In the genomic region with DNA sequence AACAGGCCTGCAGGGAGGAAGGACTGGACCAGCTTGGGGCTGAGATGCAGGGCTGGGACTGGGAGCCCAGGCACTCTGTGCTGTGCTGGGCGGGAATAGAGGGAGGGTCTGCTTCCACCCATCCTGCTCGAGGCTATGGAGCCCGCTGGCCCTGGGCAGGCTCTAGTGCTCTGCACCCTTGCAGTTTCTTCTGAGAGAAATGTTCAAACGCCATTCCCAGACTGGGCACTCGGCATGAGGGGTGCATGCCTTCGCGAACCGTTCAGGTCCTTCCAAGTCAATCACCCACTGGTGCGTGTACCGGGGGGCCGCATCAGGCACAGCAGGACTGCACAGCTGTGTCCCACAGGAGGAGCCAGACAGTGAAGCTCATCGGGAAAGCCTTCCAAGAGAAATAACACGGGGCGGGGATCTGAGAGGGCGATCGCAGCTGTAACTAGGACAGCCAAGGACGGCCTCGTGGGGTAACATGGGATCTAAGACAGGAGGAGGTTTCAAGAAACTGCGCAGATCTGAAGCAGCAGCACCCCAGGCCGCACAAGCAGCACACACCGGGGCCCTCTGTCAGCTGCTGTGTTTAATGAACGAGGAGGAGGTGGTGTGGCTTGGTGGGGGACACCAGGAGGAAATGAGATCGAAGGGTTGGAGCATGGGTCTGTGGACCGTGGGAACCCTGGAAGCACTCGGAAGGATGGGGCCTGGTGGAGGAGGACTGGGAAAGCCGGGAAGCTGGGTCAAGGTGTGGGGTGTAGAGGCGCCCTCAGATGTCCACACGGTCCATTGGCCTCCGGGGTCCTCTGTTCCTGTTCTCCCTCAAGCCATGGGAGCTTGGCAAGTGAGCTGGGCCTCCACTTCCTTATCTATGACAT, we compare ENCODE assay signal across 14 cellular contexts. TPM values are rescaled to one million over a fixed set of nuclear protein-coding genes. Genes with fewer than 3 reads are reported as not detected.
DNase-seq lines count a peak whose midpoint lies in the region; ATAC-seq, FAIRE-seq and TF ChIP-seq lines count a peak whose summit lies in the region.
"Had no signal": no experiment of that assay in that cellular context is flagged by ENCODE, and none has a peak within 500 bp of the region (broad histone marks: within the 10 kb centered on the region; RNA-seq: fewer than 3 reads in every experiment).

No MANE protein-coding gene starts in this region.

- in situ Hi-C loops in transverse colon (cut with MboI; ENCODE audit: low pct_ligation_motif_present in 1 of 4, low pct_unique_long_range_greater_than_20kb in 1 of 4, low sequenced_read_pairs in 3 of 4) = no loop called here

- no peaks in the 10 kb centered on the region for H3K27me3 Mint-ChIP-seq in activated naive CD4-positive, alpha-beta T cell treated with anti-CD3 and anti-CD28 coated beads, Interleukin-2, amount 50 U/mL, for 24 hours
- no peaks in the 10 kb centered on the region for H3K27me3 Mint-ChIP-seq in astrocyte (ENCODE audit: low read depth, unreplicated experiment)
- H3K27me3 Mint-ChIP-seq: stimulated activated naive CD8-positive, alpha-beta T cell treated with anti-CD3 and anti-CD28 coated beads, Interleukin-15, Interleukin-2, amounts not matched to agents 100 ng/mL and 50 ng/mL, for 24 hours had no signal

- H3K4me1 Mint-ChIP-seq in activated naive CD4-positive, alpha-beta T cell treated with anti-CD3 and anti-CD28 coated beads, Interleukin-2, amount 50 U/mL, for 24 hours = no peaks in the 10 kb centered on the region
- H3K4me1 Mint-ChIP-seq in astrocyte (ENCODE audit: low read depth, unreplicated experiment) = peaks cover 21% of the 10 kb centered on the region

- TF ChIP-seq EP300 in transverse colon (IDR thresholded peaks at IDR 0.05; ENCODE audit: low read depth) = no peak

- DNase-seq in activated naive CD4-positive, alpha-beta T cell (lab: John Stamatoyannopoulos, UW) = no peak
- DNase-seq in astrocyte (ENCODE audit: low read depth) (no peak), right cardiac atrium (peak; percentile 27 to 69 (median 66)), transverse colon (no peak), occipital lobe (lab: John Stamatoyannopoulos, UW) (no peak)
- DNase-seq: activated naive CD4-positive, alpha-beta T cell treated with Interleukin-2 at 50 U/mL for 16 hours; central memory CD4-positive, alpha-beta T cell; NCI-H82; SIG-M5; T-helper 9 cell had no signal

- no peak overlapping the region for H3K4me2 ChIP-seq in astrocyte (ENCODE audit: low read length)

- ATAC-seq in right cardiac atrium (peak; percentile 4 to 12), HG03175 (IDR thresholded peaks at IDR 0.05; ENCODE audit: unreplicated experiment) (no peak), HG03442 (IDR thresholded peaks at IDR 0.05; ENCODE audit: unreplicated experiment) (no peak)

- no peak for FAIRE-seq in astrocyte (lab: Jason Lieb, UNC)

- H3K9me3 ChIP-seq in astrocyte (ENCODE audit: insufficient read depth, low read depth, low read length) (no peaks in the 10 kb centered on the region), right cardiac atrium (ENCODE audit: control insufficient read depth, low read length) (no peaks in the 10 kb centered on the region), transverse colon (no peaks in the 10 kb centered on the region)

- no peak for TF ChIP-seq CTCF in astrocyte (IDR thresholded peaks at IDR 0.05; ENCODE audit: insufficient read depth, low read depth, low read length)
- TF ChIP-seq CTCF in transverse colon (IDR thresholded peaks at IDR 0.05) = no peak

- H3K27me3 ChIP-seq in astrocyte (ENCODE audit: insufficient read depth, low read length) (no peaks in the 10 kb centered on the region), right cardiac atrium (ENCODE audit: control insufficient read depth, insufficient read depth) (no peaks in the 10 kb centered on the region), transverse colon (no peaks in the 10 kb centered on the region)

- H3K27ac ChIP-seq in astrocyte (ENCODE audit: low read depth, low read length) = peak overlapping the region; percentile 88
- H3K27ac ChIP-seq in right cardiac atrium (ENCODE audit: low read length) = peak overlapping the region; percentile 36
- H3K27ac ChIP-seq in transverse colon = peak overlapping the region in 3 of 4 donors; percentile 7 to 48 (median 11)

- H3K4me1 ChIP-seq in astrocyte (ENCODE audit: insufficient read depth, low read length) (peaks cover 34% of the 10 kb centered on the region), right cardiac atrium (ENCODE audit: control insufficient read depth, insufficient read depth, low read length) (peaks cover 21% of the 10 kb centered on the region), transverse colon (peaks cover 8 to 26% (median 13%) of the 10 kb centered on the region in 4 donors)

- H3K36me3 Mint-ChIP-seq in activated naive CD4-positive, alpha-beta T cell treated with anti-CD3 and anti-CD28 coated beads, Interleukin-2, amount 50 U/mL, for 24 hours = peaks cover 3% of the 10 kb centered on the region
- peaks cover 9% of the 10 kb centered on the region for H3K36me3 Mint-ChIP-seq in astrocyte (ENCODE audit: low read depth, unreplicated experiment)

- H3K9ac ChIP-seq in astrocyte (ENCODE audit: low read length) = peak overlapping the region; percentile 12

- intact Hi-C loops in right cardiac atrium (cut with DNase I) = loop anchor here in 1 of 4 donors (10.0 kb wide), 1 partner anchor 73 kb away; no protein-coding TSS in a partner anchor
- intact Hi-C loops in transverse colon (cut with DNase I; ENCODE audit: low total_unique reads) = no loop called here

- H3K4me3 ChIP-seq in astrocyte (ENCODE audit: insufficient read depth, low read depth, low read length) = no peak overlapping the region
- H3K4me3 ChIP-seq in right cardiac atrium (ENCODE audit: low read length) = no peak overlapping the region
- no peak overlapping the region for H3K4me3 ChIP-seq in transverse colon

- no peak for TF ChIP-seq POLR2A in transverse colon (IDR thresholded peaks at IDR 0.05)

- H2AFZ ChIP-seq in astrocyte (ENCODE audit: low read depth, low read length) = no peak overlapping the region

- no peak overlapping the region for H3K4me3 Mint-ChIP-seq in activated naive CD4-positive, alpha-beta T cell treated with anti-CD3 and anti-CD28 coated beads, Interleukin-2, amount 50 U/mL, for 24 hours
- H3K4me3 Mint-ChIP-seq in astrocyte (ENCODE audit: unreplicated experiment) = no peak overlapping the region
- H3K4me3 Mint-ChIP-seq: stimulated activated naive CD8-positive, alpha-beta T cell treated with anti-CD3 and anti-CD28 coated beads, Interleukin-15, Interleukin-2, amounts not matched to agents 100 ng/mL and 50 ng/mL, for 24 hours had no signal

- H3K36me3 ChIP-seq in astrocyte (ENCODE audit: insufficient read depth, low read length) = peaks cover 2% of the 10 kb centered on the region
- H3K36me3 ChIP-seq in transverse colon = peaks cover 0 to 6% (median under 1%) of the 10 kb centered on the region in 4 donors

- no peaks in the 10 kb centered on the region for H3K79me2 ChIP-seq in astrocyte (ENCODE audit: insufficient read depth, low read length)

- no peaks in the 10 kb centered on the region for H4K20me1 ChIP-seq in astrocyte (ENCODE audit: insufficient read depth, low read length)

- H3K27ac Mint-ChIP-seq in activated naive CD4-positive, alpha-beta T cell treated with anti-CD3 and anti-CD28 coated beads, Interleukin-2, amount 50 U/mL, for 24 hours = peak overlapping the region; percentile 74
- peak overlapping the region; percentile 82 for H3K27ac Mint-ChIP-seq in astrocyte (ENCODE audit: unreplicated experiment)
- H3K27ac Mint-ChIP-seq: stimulated activated naive CD8-positive, alpha-beta T cell treated with anti-CD3 and anti-CD28 coated beads, Interleukin-15, Interleukin-2, amounts not matched to agents 100 ng/mL and 50 ng/mL, for 24 hours had no signal

- H3K9me3 Mint-ChIP-seq in activated naive CD4-positive, alpha-beta T cell treated with anti-CD3 and anti-CD28 coated beads, Interleukin-2, amount 50 U/mL, for 24 hours = no peaks in the 10 kb centered on the region
- no peaks in the 10 kb centered on the region for H3K9me3 Mint-ChIP-seq in astrocyte (ENCODE audit: unreplicated experiment)
- H3K9me3 Mint-ChIP-seq: stimulated activated naive CD8-positive, alpha-beta T cell treated with anti-CD3 and anti-CD28 coated beads, Interleukin-15, Interleukin-2, amounts not matched to agents 100 ng/mL and 50 ng/mL, for 24 hours had no signal

- 62% methylated on average over 29 of the region's 29 CpGs for WGBS in right cardiac atrium
- WGBS in transverse colon (ENCODE audit: low coverage in 1 of 2), 2 donors = 79 to 93% methylated on average over 18 to 29 of the region's 29 CpGs

RNA-seq across cellular contexts. Expression of a gene that starts 26.1 kb away (rescaled TPM):
- total RNA-seq in astrocyte (199 and 206 TPM in 2 replicates), right cardiac atrium (100 to 1,000 TPM; 154 to 219 (median 194) TPM), transverse colon (100 to 1,000 TPM; 195 to 554 (median 359) TPM), occipital lobe (72.1 TPM)
- polyA plus RNA-seq in right cardiac atrium = 136 TPM

RNA-seq across cellular contexts. Expression of a gene that starts 26.3 kb away (rescaled TPM):
- total RNA-seq in astrocyte (50.7 and 57.8 TPM in 2 replicates), right cardiac atrium (100 to 1,000 TPM; 102 to 132 (median 127) TPM), transverse colon (100 to 1,000 TPM; 163 to 261 (median 224) TPM), occipital lobe (43.7 TPM)
- polyA plus RNA-seq in right cardiac atrium = 146 TPM

Comparison
In these comparisons a context has a peak if more than half of its experiments do, and no peak if none do; other contexts are left out.
1. DNase-seq: peak in right cardiac atrium (3 of 3); none in activated naive CD4-positive, alpha-beta T cell (0 of 4), astrocyte (single experiment), transverse colon (single experiment) and occipital lobe (single experiment).
2. H3K27ac ChIP-seq: peak in every context shown above with its lines; median percentile 88 in astrocyte; 36 in right cardiac atrium; 11 in transverse colon.
3. ATAC-seq: peak in right cardiac atrium (2 of 2); none in HG03175 (single experiment) and HG03442 (single experiment).